ENCODE assay signal across 8 cellular contexts in genomic region chr5:167049043-167049663, GRCh38.
A peak's percentile ranks its signal among the peaks of the same experiment; 100 is the strongest.
DNase-seq lines count a peak whose midpoint lies in the region; ATAC-seq and TF ChIP-seq lines count a peak whose summit lies in the region.

No MANE protein-coding gene starts in this region.

- H3K4me2 ChIP-seq in mesendoderm (ENCODE audit: low read length): no peak overlapping the region

- no peak overlapping the region for H3K27ac ChIP-seq in mesendoderm (ENCODE audit: low read depth, low read length)

- H3K4me1 Mint-ChIP-seq in activated naive CD4-positive, alpha-beta T cell treated with anti-CD3 and anti-CD28 coated beads, Interleukin-2, amount 10 ng/mL, durations not matched to agents 7 days and 5 days: no peaks in the 10 kb centered on the region

- no peak overlapping the region for H2BK5ac ChIP-seq in mesendoderm (ENCODE audit: low read length)

- no peak overlapping the region for H3K56ac ChIP-seq in mesendoderm (ENCODE audit: low read length)

- no peaks in the 10 kb centered on the region for H3K27me3 Mint-ChIP-seq in activated naive CD4-positive, alpha-beta T cell treated with anti-CD3 and anti-CD28 coated beads, Interleukin-2, amount 10 ng/mL, durations not matched to agents 7 days and 5 days

- DNase-seq in activated naive CD4-positive, alpha-beta T cell treated with anti-CD3 and anti-CD28 coated beads, Interleukin-2, amount 10 ng/mL, durations not matched to agents 7 days and 5 days: peak; percentile 21
- no peak for DNase-seq in activated naive CD4-positive, alpha-beta T cell treated with Interleukin-2 at 50 U/mL for 16 hours
- DNase-seq in NCI-H748 (lab: John Stamatoyannopoulos, UW; ENCODE audit: unreplicated experiment): peak; percentile 90
- DNase-seq in cerebellum (ENCODE audit: low spot score): peak; percentile 2
- DNase-seq in mesendoderm: peak; percentile 69
- no peak for DNase-seq in omental fat pad (ENCODE audit: low spot score)
- DNase-seq in activated CD4-positive, CD25-positive, alpha-beta regulatory T cell treated with anti-CD3 and anti-CD28 coated beads, Interleukin-2, amount 50 U/mL, for 72 hours: no peak

- H2AK5ac ChIP-seq in mesendoderm (ENCODE audit: low read length): no peak overlapping the region

- H4K5ac ChIP-seq in mesendoderm (ENCODE audit: low read length): no peak overlapping the region

- no peak overlapping the region for H2BK120ac ChIP-seq in mesendoderm (ENCODE audit: low read depth, low read length)

- no peak overlapping the region for H3K4me3 ChIP-seq in mesendoderm (ENCODE audit: low read length)

- H3K4me3 Mint-ChIP-seq in activated naive CD4-positive, alpha-beta T cell treated with anti-CD3 and anti-CD28 coated beads, Interleukin-2, amount 10 ng/mL, durations not matched to agents 7 days and 5 days: no peak overlapping the region

- ATAC-seq in HG02981 (IDR thresholded peaks at IDR 0.05; ENCODE audit: unreplicated experiment) (peak; percentile 85), omental fat pad (ENCODE audit: low FRiP score) (no peak)

- no peak overlapping the region for H2BK15ac ChIP-seq in mesendoderm (replicated peaks; ENCODE audit: low read depth)

- H3K4ac ChIP-seq in mesendoderm (ENCODE audit: low read depth, low read length): no peak overlapping the region

- H3K36me3 Mint-ChIP-seq in activated naive CD4-positive, alpha-beta T cell treated with anti-CD3 and anti-CD28 coated beads, Interleukin-2, amount 10 ng/mL, durations not matched to agents 7 days and 5 days: no peaks in the 10 kb centered on the region

- CTCF ChIA-PET in activated naive CD4-positive, alpha-beta T cell treated with anti-CD3 and anti-CD28 coated beads, Interleukin-2, amount 10 ng/mL, durations not matched to agents 7 days and 5 days (lab: Charles Lee): no interaction called here

- no peaks in the 10 kb centered on the region for H3K79me2 ChIP-seq in mesendoderm (ENCODE audit: control insufficient read depth, insufficient read depth, low read length)

- H3K18ac ChIP-seq in mesendoderm (ENCODE audit: low read length): no peak overlapping the region

- no peaks in the 10 kb centered on the region for H3K79me1 ChIP-seq in mesendoderm (ENCODE audit: low read length)

- no peak overlapping the region for H3K9ac ChIP-seq in mesendoderm (ENCODE audit: low read length)

- no peaks in the 10 kb centered on the region for H3K9me3 Mint-ChIP-seq in activated naive CD4-positive, alpha-beta T cell treated with anti-CD3 and anti-CD28 coated beads, Interleukin-2, amount 10 ng/mL, durations not matched to agents 7 days and 5 days

- H3K23ac ChIP-seq in mesendoderm (ENCODE audit: low read length): no peak overlapping the region

- H3K27me3 ChIP-seq in mesendoderm (ENCODE audit: insufficient read depth, low read length, poor library complexity): no peaks in the 10 kb centered on the region

- no peaks in the 10 kb centered on the region for H3K4me1 ChIP-seq in mesendoderm (ENCODE audit: control insufficient read depth, low read depth, low read length)

- no peak overlapping the region for H3K27ac Mint-ChIP-seq in activated naive CD4-positive, alpha-beta T cell treated with anti-CD3 and anti-CD28 coated beads, Interleukin-2, amount 10 ng/mL, durations not matched to agents 7 days and 5 days

- no peak for TF ChIP-seq CTCF in omental fat pad (IDR thresholded peaks at IDR 0.05)

- no peak overlapping the region for H4K8ac ChIP-seq in mesendoderm (ENCODE audit: low read depth, low read length)

- no peaks in the 10 kb centered on the region for H3K36me3 ChIP-seq in mesendoderm (ENCODE audit: control insufficient read depth, insufficient read depth, low read length)

- WGBS in mesendoderm (ENCODE audit: extremely low coverage, insufficient coverage, low lambda C conversion rate): no CpG with 5 or more reads among the region's 7 CpGs

Comparison
In these comparisons a context has a peak if more than half of its experiments do, and no peak if none do; other contexts are left out.
1. DNase-seq: peak in activated naive CD4-positive, alpha-beta T cell treated with anti-CD3 and anti-CD28 coated beads, Interleukin-2, amount 10 ng/mL, durations not matched to agents 7 days and 5 days (single experiment), NCI-H748 (single experiment), cerebellum (single experiment) and mesendoderm (single experiment); none in activated naive CD4-positive, alpha-beta T cell treated with Interleukin-2 at 50 U/mL for 16 hours (single experiment), omental fat pad (single experiment) and activated CD4-positive, CD25-positive, alpha-beta regulatory T cell treated with anti-CD3 and anti-CD28 coated beads, Interleukin-2, amount 50 U/mL, for 72 hours (single experiment).